9 cellular contexts compared by ENCODE assay signal in the genomic region with DNA sequence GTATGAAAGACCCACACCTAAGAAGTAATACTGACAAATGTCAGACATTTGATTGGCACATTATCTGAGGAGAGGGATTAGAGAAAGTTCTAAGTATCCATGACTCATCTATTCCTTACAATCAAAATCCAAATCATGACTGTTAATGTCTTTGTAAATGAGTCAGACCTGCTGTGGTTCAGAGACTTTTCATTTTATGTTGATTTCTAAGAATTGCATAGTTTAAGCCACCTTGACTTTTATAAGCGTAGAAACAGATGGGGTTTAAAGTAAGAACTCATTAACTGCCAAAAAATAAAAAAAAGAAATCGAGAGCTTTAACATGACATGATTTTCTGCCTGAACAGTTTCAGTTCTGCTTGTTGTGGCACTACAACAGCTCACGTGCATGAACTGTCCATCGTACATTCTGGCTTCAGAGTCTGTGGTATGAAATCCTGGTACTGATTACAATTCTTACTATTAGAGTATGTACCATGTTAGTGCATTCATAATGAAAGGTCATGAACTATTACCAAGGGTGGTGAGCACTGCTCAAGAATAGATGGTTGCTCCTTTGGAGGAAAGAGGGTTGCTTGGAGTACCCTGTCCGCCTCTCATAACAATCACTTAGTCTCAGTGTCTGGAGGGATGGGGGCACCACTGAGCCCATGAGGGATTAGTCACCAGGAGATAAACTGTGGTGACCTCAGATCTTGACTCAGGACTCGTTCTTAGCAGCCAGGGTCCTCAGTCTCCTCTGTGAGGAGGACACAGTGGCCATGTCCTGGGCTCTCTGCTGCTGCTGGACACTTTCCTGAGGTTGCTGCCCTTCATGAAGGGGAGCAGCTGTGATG. TPM values are rescaled to one million over a fixed set of nuclear protein-coding genes. Genes with fewer than 3 reads are reported as not detected.
DNase-seq lines count a peak whose midpoint lies in the region; ATAC-seq and TF ChIP-seq lines count a peak whose summit lies in the region.
"Had no signal": no experiment of that assay in that cellular context is flagged by ENCODE, and none has a peak within 500 bp of the region (broad histone marks: within the 10 kb centered on the region; RNA-seq: fewer than 3 reads in every experiment).

No MANE protein-coding gene starts in this region.

- H3K9me3 Mint-ChIP-seq in activated T-helper 1 cell treated with anti-CD3 and anti-CD28 coated beads, Interleukin-12 subunit alpha, Interleukin-12 subunit beta, Interleukin-2, Interleukin-4 antibody, amounts not matched to agents 30 ng/mL and 10 ng/mL and 1 ng/mL, durations not matched to agents 14 hours and 24 hours and 36 hours: peaks cover 3% of the 10 kb centered on the region

- 54% methylated on average over 6 of the region's 6 CpGs for WGBS in smooth muscle cell (ENCODE audit: low lambda C conversion rate)

- peak overlapping the region; percentile 44 for H3K4me2 ChIP-seq in smooth muscle cell

- H3K27me3 Mint-ChIP-seq in activated T-helper 1 cell treated with anti-CD3 and anti-CD28 coated beads, Interleukin-12 subunit alpha, Interleukin-12 subunit beta, Interleukin-2, Interleukin-4 antibody, amounts not matched to agents 30 ng/mL and 10 ng/mL and 1 ng/mL, durations not matched to agents 14 hours and 24 hours and 36 hours (ENCODE audit: insufficient read depth): peaks cover 3% of the 10 kb centered on the region

- H3K4me1 Mint-ChIP-seq in activated T-helper 1 cell treated with anti-CD3 and anti-CD28 coated beads, Interleukin-12 subunit alpha, Interleukin-12 subunit beta, Interleukin-2, Interleukin-4 antibody, amounts not matched to agents 30 ng/mL and 10 ng/mL and 1 ng/mL, durations not matched to agents 14 hours and 24 hours and 36 hours (ENCODE audit: low read depth): peaks cover 26% of the 10 kb centered on the region

- peak overlapping the region; percentile 46 for H3K4me3 Mint-ChIP-seq in activated T-helper 1 cell treated with anti-CD3 and anti-CD28 coated beads, Interleukin-12 subunit alpha, Interleukin-12 subunit beta, Interleukin-2, Interleukin-4 antibody, amounts not matched to agents 30 ng/mL and 10 ng/mL and 1 ng/mL, durations not matched to agents 14 hours and 24 hours and 36 hours

- peak overlapping the region; percentile 17 for H3K9ac ChIP-seq in smooth muscle cell (ENCODE audit: low read depth)

- DNase-seq in EL (peak; percentile 74), smooth muscle cell (lab: John Stamatoyannopoulos, UW; ENCODE audit: unreplicated experiment) (no peak), upper lobe of right lung (no peak), hypothalamus (lab: John Stamatoyannopoulos, UW) (no peak), cortex of kidney (lab: John Stamatoyannopoulos, UW) (no peak)
- DNase-seq in activated T-helper 1 cell treated with anti-CD3 and anti-CD28 coated beads, Interleukin-12 subunit alpha, Interleukin-12 subunit beta, Interleukin-2, Interleukin-4 antibody, amounts not matched to agents 30 ng/mL and 10 ng/mL and 1 ng/mL, durations not matched to agents 14 hours and 24 hours and 36 hours (ENCODE audit: low spot score): no peak

- no peak overlapping the region for H3K4me3 ChIP-seq in smooth muscle cell
- H3K4me3 ChIP-seq in upper lobe of right lung: no peak overlapping the region
- H3K4me3 ChIP-seq: lung had no signal

- H2AFZ ChIP-seq in smooth muscle cell (ENCODE audit: low read depth): no peak overlapping the region

- H3K9me3 ChIP-seq in smooth muscle cell (replicated peaks; ENCODE audit: low read depth) (no peaks in the 10 kb centered on the region), upper lobe of right lung (no peaks in the 10 kb centered on the region)

- H3F3A ChIP-seq in smooth muscle cell (ENCODE audit: low read depth): peaks cover 21% of the 10 kb centered on the region

- peaks cover 9% of the 10 kb centered on the region for H3K36me3 Mint-ChIP-seq in activated T-helper 1 cell treated with anti-CD3 and anti-CD28 coated beads, Interleukin-12 subunit alpha, Interleukin-12 subunit beta, Interleukin-2, Interleukin-4 antibody, amounts not matched to agents 30 ng/mL and 10 ng/mL and 1 ng/mL, durations not matched to agents 14 hours and 24 hours and 36 hours (ENCODE audit: low read depth)

- TF ChIP-seq CTCF in smooth muscle cell (IDR thresholded peaks at IDR 0.05; ENCODE audit: borderline replicate concordance, insufficient read depth, poor library complexity, severe bottlenecking) (no peak), upper lobe of right lung (IDR thresholded peaks at IDR 0.05) (no peak)

- H3K4me1 ChIP-seq in smooth muscle cell (ENCODE audit: low read depth): no peaks in the 10 kb centered on the region
- no peaks in the 10 kb centered on the region for H3K4me1 ChIP-seq in upper lobe of right lung

- H3K27ac ChIP-seq in smooth muscle cell (ENCODE audit: low read depth): peak overlapping the region; percentile 73
- no peak overlapping the region for H3K27ac ChIP-seq in upper lobe of right lung

- H3K79me2 ChIP-seq in smooth muscle cell (ENCODE audit: low read depth): peaks cover 9% of the 10 kb centered on the region

- H3K27me3 ChIP-seq in smooth muscle cell (ENCODE audit: low read depth) (no peaks in the 10 kb centered on the region), upper lobe of right lung (no peaks in the 10 kb centered on the region)

- ATAC-seq in GM19467 (IDR thresholded peaks at IDR 0.05; ENCODE audit: unreplicated experiment) (peak; percentile 96), HG03432 (IDR thresholded peaks at IDR 0.05; ENCODE audit: unreplicated experiment) (peak; percentile 98), upper lobe of right lung (no peak)

- intact Hi-C loops in activated T-helper 1 cell treated with anti-CD3 and anti-CD28 coated beads, Interleukin-12 subunit alpha, Interleukin-12 subunit beta, Interleukin-2, Interleukin-4 antibody, amounts not matched to agents 30 ng/mL and 10 ng/mL and 1 ng/mL, durations not matched to agents 14 hours and 24 hours and 36 hours (cut with micrococcal nuclease): loop anchor here (1.0 to 10.0 kb wide), 5 partner anchors 9 to 1351 kb away; a partner anchor contains a TSS
- intact Hi-C loops in upper lobe of right lung (cut with DNase I): no loop called here

- peaks cover 36% of the 10 kb centered on the region for H4K20me1 ChIP-seq in smooth muscle cell (ENCODE audit: low read depth)

- H3K36me3 ChIP-seq in smooth muscle cell (ENCODE audit: low read depth): no peaks in the 10 kb centered on the region
- H3K36me3 ChIP-seq in upper lobe of right lung: peaks cover 71% of the 10 kb centered on the region

- H3K27ac Mint-ChIP-seq in activated T-helper 1 cell treated with anti-CD3 and anti-CD28 coated beads, Interleukin-12 subunit alpha, Interleukin-12 subunit beta, Interleukin-2, Interleukin-4 antibody, amounts not matched to agents 30 ng/mL and 10 ng/mL and 1 ng/mL, durations not matched to agents 14 hours and 24 hours and 36 hours: peak overlapping the region; percentile 89

RNA-seq across cellular contexts. Expression of a gene that starts 42.2 kb away (rescaled TPM):
- not detected in 2 replicates for total RNA-seq in activated T-helper 1 cell treated with anti-CD3 and anti-CD28 coated beads, Interleukin-12 subunit alpha, Interleukin-12 subunit beta, Interleukin-2, Interleukin-4 antibody, amounts not matched to agents 30 ng/mL and 10 ng/mL and 1 ng/mL, durations not matched to agents 14 hours and 24 hours and 36 hours
- total RNA-seq in smooth muscle cell (not detected in 2 replicates), upper lobe of right lung (not detected)
- 0.28 TPM in 1 of 2 replicates, not detected in the other for polyA plus RNA-seq in smooth muscle cell
- total RNA-seq: lung had no signal
- polyA plus RNA-seq: lung had no signal

RNA-seq across cellular contexts. Expression of a gene that starts 54.5 kb away (rescaled TPM):
- 2.6 and 2.9 TPM in 2 replicates for total RNA-seq in activated T-helper 1 cell treated with anti-CD3 and anti-CD28 coated beads, Interleukin-12 subunit alpha, Interleukin-12 subunit beta, Interleukin-2, Interleukin-4 antibody, amounts not matched to agents 30 ng/mL and 10 ng/mL and 1 ng/mL, durations not matched to agents 14 hours and 24 hours and 36 hours
- total RNA-seq in smooth muscle cell (72.4 and 102 TPM in 2 replicates), upper lobe of right lung (190 TPM)
- polyA plus RNA-seq in smooth muscle cell: 187 and 318 TPM in 2 replicates

Comparison
In these comparisons a context has a peak if more than half of its experiments do, and no peak if none do; other contexts are left out.
1. RNA of a gene that starts 54.5 kb away (total RNA-seq): 190 TPM in upper lobe of right lung (single experiment) and 72.4 to 102 TPM in smooth muscle cell; 2.6 to 2.9 TPM in activated T-helper 1 cell treated with anti-CD3 and anti-CD28 coated beads, Interleukin-12 subunit alpha, Interleukin-12 subunit beta, Interleukin-2, Interleukin-4 antibody, amounts not matched to agents 30 ng/mL and 10 ng/mL and 1 ng/mL, durations not matched to agents 14 hours and 24 hours and 36 hours; every median in the first group is over 10 times any median in the second.